21 cellular contexts compared by ENCODE assay signal in the genomic region with DNA sequence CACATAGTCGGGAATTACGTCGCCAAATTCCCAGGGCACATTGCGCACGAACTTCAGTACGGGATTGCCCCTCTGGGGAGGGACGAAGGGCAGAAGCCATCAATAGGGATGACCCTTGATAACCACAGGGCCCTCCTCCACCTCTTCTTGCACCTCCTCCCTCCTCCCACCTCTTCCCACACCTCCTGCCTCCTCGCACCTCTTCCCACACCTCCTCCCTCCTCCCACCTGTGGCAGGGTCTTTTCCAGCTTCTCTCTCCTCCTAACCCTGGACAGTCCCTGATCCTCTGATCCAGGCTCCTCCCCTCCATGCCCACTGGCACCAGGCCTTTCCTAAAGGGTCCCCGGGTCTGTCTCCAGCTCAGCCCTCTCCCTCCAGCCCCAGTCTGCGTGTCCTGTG. TPM values are rescaled to one million over a fixed set of nuclear protein-coding genes. Genes with fewer than 3 reads are reported as not detected.
DNase-seq lines count a peak whose midpoint lies in the region; ATAC-seq and TF ChIP-seq lines count a peak whose summit lies in the region.
"Had no signal": no experiment of that assay in that cellular context is flagged by ENCODE, and none has a peak within 500 bp of the region (broad histone marks: within the 10 kb centered on the region; RNA-seq: fewer than 3 reads in every experiment).

No MANE protein-coding gene starts in this region.

- peaks cover 16% of the 10 kb centered on the region for H3K79me2 ChIP-seq in DOHH2 (ENCODE audit: control insufficient read depth, low read length)

- peaks cover 0 to 4% (median 2%) of the 10 kb centered on the region in 3 donors for H3K27me3 Mint-ChIP-seq in CD14-positive monocyte (ENCODE audit: low read depth in 3 of 3)
- H3K27me3 Mint-ChIP-seq in activated CD8-positive, alpha-beta T cell treated with anti-CD3 and anti-CD28 coated beads, Interleukin-2, amount 10 ng/mL, durations not matched to agents 7 days and 5 days (ENCODE audit: low read depth): no peaks in the 10 kb centered on the region
- no peaks in the 10 kb centered on the region for H3K27me3 Mint-ChIP-seq in memory B cell

- peak overlapping the region; percentile 89 for H3K4me2 ChIP-seq in DOHH2 (ENCODE audit: low read length)
- H3K4me2 ChIP-seq: SK-N-SH had no signal

- ATAC-seq in activated CD8-positive, alpha-beta T cell treated with anti-CD3 and anti-CD28 coated beads, Interleukin-2, amount 10 ng/mL, durations not matched to agents 7 days and 5 days: no peak
- no peak for ATAC-seq in memory B cell (ENCODE audit: low read depth)
- no peak for ATAC-seq in HG03159 (IDR thresholded peaks at IDR 0.05; ENCODE audit: unreplicated experiment)
- ATAC-seq: esophagus mucosa, PC-3 had no signal

- H3K4me3 ChIP-seq in DOHH2 (ENCODE audit: low read length) (peak overlapping the region; percentile 67), foreskin fibroblast (ENCODE audit: low read depth in 1 of 2, low read length in 2 of 2) (no peak overlapping the region)
- H3K4me3 ChIP-seq: dorsolateral prefrontal cortex, HAP-1, skin epidermis, thyroid gland had no signal

- H3K9me3 ChIP-seq in DOHH2 (ENCODE audit: control insufficient read depth, insufficient read depth, low read length): no peaks in the 10 kb centered on the region
- H3K9me3 ChIP-seq: BE2C, HAP-1, SK-N-SH, thyroid gland had no signal

- H3K4me3 Mint-ChIP-seq in CD14-positive monocyte (peak overlapping the region in 1 of 2 donors; percentile 39), memory B cell (peak overlapping the region; percentile 75)
- H3K4me3 Mint-ChIP-seq in activated CD8-positive, alpha-beta T cell treated with anti-CD3 and anti-CD28 coated beads, Interleukin-2, amount 10 ng/mL, durations not matched to agents 7 days and 5 days: peak overlapping the region; percentile 22

- DNase-seq in CD14-positive monocyte (ENCODE audit: low spot score) (no peak), memory B cell (ENCODE audit: low spot score in 2 of 2) (no peak), AG08396 (ENCODE audit: low spot score) (no peak), foreskin fibroblast (no peak)
- DNase-seq in activated CD8-positive, alpha-beta T cell treated with anti-CD3 and anti-CD28 coated beads, Interleukin-2, amount 10 ng/mL, durations not matched to agents 7 days and 5 days: no peak
- DNase-seq: activated gamma-delta T cell; BE2C; dorsolateral prefrontal cortex; NCI-H1417; NCI-H2171; PC-3; SK-N-SH; stimulated activated CD4-positive, alpha-beta T cell treated with anti-CD3 and anti-CD28 coated beads, Interleukin-4, amount 100 ng/mL, for 4 hours; stimulated activated CD8-positive, alpha-beta memory T cell treated with anti-CD3 and anti-CD28 coated beads, Interleukin-4, amount 100 ng/mL, for 48 hours; thyroid gland had no signal

- peak overlapping the region; percentile 72 for H3K27ac ChIP-seq in DOHH2 (ENCODE audit: low read depth, low read length)
- H3K27ac ChIP-seq: thyroid gland had no signal

- H3K27me3 ChIP-seq in DOHH2 (ENCODE audit: control insufficient read depth, low read length): no peaks in the 10 kb centered on the region
- H3K27me3 ChIP-seq: BE2C, dorsolateral prefrontal cortex, thyroid gland had no signal

- no peaks in the 10 kb centered on the region for H3K9me2 ChIP-seq in DOHH2 (replicated peaks; ENCODE audit: control insufficient read depth, low read length)
- H3K9me2 ChIP-seq: SK-N-SH had no signal

- POLR2A ChIA-PET in activated CD8-positive, alpha-beta T cell treated with anti-CD3 and anti-CD28 coated beads, Interleukin-2, amount 10 ng/mL, durations not matched to agents 7 days and 5 days (lab: Charles Lee): no interaction called here

- H3K9me3 Mint-ChIP-seq in CD14-positive monocyte (no peaks in the 10 kb centered on the region), memory B cell (no peaks in the 10 kb centered on the region)
- no peaks in the 10 kb centered on the region for H3K9me3 Mint-ChIP-seq in activated CD8-positive, alpha-beta T cell treated with anti-CD3 and anti-CD28 coated beads, Interleukin-2, amount 10 ng/mL, durations not matched to agents 7 days and 5 days (ENCODE audit: insufficient read depth)
- H3K9me3 Mint-ChIP-seq: brain had no signal

- H3K4me1 ChIP-seq in DOHH2 (ENCODE audit: control insufficient read depth, low read length): peaks cover 58% of the 10 kb centered on the region
- H3K4me1 ChIP-seq: BE2C had no signal

- H3K4me1 Mint-ChIP-seq in CD14-positive monocyte: peaks cover 56% of the 10 kb centered on the region
- H3K4me1 Mint-ChIP-seq in activated CD8-positive, alpha-beta T cell treated with anti-CD3 and anti-CD28 coated beads, Interleukin-2, amount 10 ng/mL, durations not matched to agents 7 days and 5 days (ENCODE audit: low read depth): peaks cover 61% of the 10 kb centered on the region
- peaks cover 47% of the 10 kb centered on the region for H3K4me1 Mint-ChIP-seq in memory B cell

- intact Hi-C loops in CD14-positive monocyte (cut with micrococcal nuclease): no loop called here

- CTCF ChIA-PET in activated CD8-positive, alpha-beta T cell treated with anti-CD3 and anti-CD28 coated beads, Interleukin-2, amount 10 ng/mL, durations not matched to agents 7 days and 5 days (lab: Charles Lee): interaction anchor here (1.0 to 1.7 kb wide), 2 partner anchors 18 to 58 kb away, joined by 4 to 6 read pairs; no protein-coding TSS in a partner anchor

- peaks cover 18% of the 10 kb centered on the region for H3K36me3 ChIP-seq in DOHH2 (ENCODE audit: control insufficient read depth, low read length)

- TF ChIP-seq CTCF in CD14-positive monocyte (IDR thresholded peaks at IDR 0.05) (no peak), DOHH2 (IDR thresholded peaks at IDR 0.05; ENCODE audit: low read depth, low read length, poor library complexity, severe bottlenecking) (no peak), foreskin fibroblast (IDR thresholded peaks at IDR 0.05; ENCODE audit: low read depth, low read length) (no peak)

- peak overlapping the region in 4 of 7 donors; percentile 50 to 82 (median 70) for H3K27ac Mint-ChIP-seq in CD14-positive monocyte
- peak overlapping the region; percentile 84 for H3K27ac Mint-ChIP-seq in activated CD8-positive, alpha-beta T cell treated with anti-CD3 and anti-CD28 coated beads, Interleukin-2, amount 10 ng/mL, durations not matched to agents 7 days and 5 days
- peak overlapping the region; percentile 90 for H3K27ac Mint-ChIP-seq in memory B cell

- peaks cover 15% of the 10 kb centered on the region for H3F3A ChIP-seq in DOHH2 (ENCODE audit: control insufficient read depth, insufficient read depth)

- no peaks in the 10 kb centered on the region for H4K20me1 ChIP-seq in DOHH2 (ENCODE audit: control insufficient read depth, insufficient read depth, low read depth, low read length)

- H3K36me3 Mint-ChIP-seq in CD14-positive monocyte: peaks cover 37 to 45% of the 10 kb centered on the region in 2 donors
- peaks cover 37% of the 10 kb centered on the region for H3K36me3 Mint-ChIP-seq in activated CD8-positive, alpha-beta T cell treated with anti-CD3 and anti-CD28 coated beads, Interleukin-2, amount 10 ng/mL, durations not matched to agents 7 days and 5 days (ENCODE audit: low read depth)
- peaks cover 17% of the 10 kb centered on the region for H3K36me3 Mint-ChIP-seq in memory B cell

RNA-seq across cellular contexts. Expression of gene ERCC1, which starts 3.4 kb away (rescaled TPM):
- polyA plus RNA-seq in CD14-positive monocyte: 10 to 100 TPM; 62.2 to 74.6 TPM
- 10 to 100 TPM; 57.5 to 64.8 TPM for total RNA-seq in activated CD8-positive, alpha-beta T cell treated with anti-CD3 and anti-CD28 coated beads, Interleukin-2, amount 10 ng/mL, durations not matched to agents 7 days and 5 days

RNA-seq across cellular contexts. Expression of gene POLR1G, which starts 13.9 kb away (rescaled TPM):
- polyA plus RNA-seq in CD14-positive monocyte: 1 to 10 TPM; 1.1 to 1.5 TPM
- total RNA-seq in activated CD8-positive, alpha-beta T cell treated with anti-CD3 and anti-CD28 coated beads, Interleukin-2, amount 10 ng/mL, durations not matched to agents 7 days and 5 days: 10 to 100 TPM in 1 of 2 experiments, 1 to 10 TPM in 1; 9.5 to 10.6 TPM

RNA-seq across cellular contexts. Expression of gene PPP1R13L, which starts 15.5 kb away (rescaled TPM):
- under 1 TPM; 0.18 to 0.45 TPM for polyA plus RNA-seq in CD14-positive monocyte
- total RNA-seq in activated CD8-positive, alpha-beta T cell treated with anti-CD3 and anti-CD28 coated beads, Interleukin-2, amount 10 ng/mL, durations not matched to agents 7 days and 5 days: 10 to 100 TPM; 11.8 to 13.4 TPM

RNA-seq across cellular contexts. Expression of gene FOSB, which starts 47.4 kb away (rescaled TPM):
- polyA plus RNA-seq in CD14-positive monocyte: 10 to 100 TPM; 27.3 to 28.2 TPM
- 100 to 1,000 TPM; 154 to 172 TPM for total RNA-seq in activated CD8-positive, alpha-beta T cell treated with anti-CD3 and anti-CD28 coated beads, Interleukin-2, amount 10 ng/mL, durations not matched to agents 7 days and 5 days

RNA-seq across cellular contexts. Expression of gene ERCC2, which starts 50.0 kb away (rescaled TPM):
- polyA plus RNA-seq in CD14-positive monocyte: 1 to 10 TPM; 4.0 to 4.4 TPM
- 10 to 100 TPM; 23.7 to 24.4 TPM for total RNA-seq in activated CD8-positive, alpha-beta T cell treated with anti-CD3 and anti-CD28 coated beads, Interleukin-2, amount 10 ng/mL, durations not matched to agents 7 days and 5 days
